In the genomic region with DNA sequence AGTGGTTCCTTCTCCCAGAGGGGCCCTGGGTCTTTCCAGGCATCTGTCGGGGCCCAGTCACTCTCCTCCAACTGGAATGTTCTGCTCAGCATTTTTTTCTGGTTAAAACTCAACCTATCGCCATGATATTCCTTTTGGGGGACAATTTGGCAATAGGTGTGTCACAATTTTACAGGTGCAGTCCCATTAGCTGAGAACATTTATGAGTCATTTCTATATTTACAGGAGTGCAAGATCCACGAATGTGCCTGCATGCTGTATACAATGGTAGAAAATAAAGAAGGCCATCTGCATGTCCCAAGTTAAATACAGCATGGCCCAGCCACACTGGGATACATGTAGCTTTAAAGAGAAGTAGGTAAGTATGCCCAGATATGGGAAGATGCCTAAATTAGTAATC, we compare ENCODE assay signal across 19 cellular contexts. TPM values are rescaled to one million over a fixed set of nuclear protein-coding genes. Genes with fewer than 3 reads are reported as not detected.
DNase-seq lines count a peak whose midpoint lies in the region; ATAC-seq and TF ChIP-seq lines count a peak whose summit lies in the region.
"Had no signal": no experiment of that assay in that cellular context is flagged by ENCODE, and none has a peak within 500 bp of the region (broad histone marks: within the 10 kb centered on the region; RNA-seq: fewer than 3 reads in every experiment).

No MANE protein-coding gene starts in this region.

- peak overlapping the region; percentile 15 for H3K27ac Mint-ChIP-seq in activated CD4-positive, alpha-beta memory T cell treated with anti-CD3 and anti-CD28 coated beads for 36 hours
- H3K27ac Mint-ChIP-seq in activated CD4-positive, alpha-beta memory T cell treated with anti-CD3 and anti-CD28 coated beads, Interleukin-2, amount 10 ng/mL, durations not matched to agents 7 days and 5 days: no peak overlapping the region
- H3K27ac Mint-ChIP-seq: brain, WTC11 had no signal

- no peaks in the 10 kb centered on the region for H3K27me3 Mint-ChIP-seq in activated CD4-positive, alpha-beta memory T cell treated with anti-CD3 and anti-CD28 coated beads for 36 hours
- H3K27me3 Mint-ChIP-seq in activated CD4-positive, alpha-beta memory T cell treated with anti-CD3 and anti-CD28 coated beads, Interleukin-2, amount 10 ng/mL, durations not matched to agents 7 days and 5 days: no peaks in the 10 kb centered on the region
- H3K27me3 Mint-ChIP-seq: B cell, brain had no signal

- DNase-seq in activated CD4-positive, alpha-beta memory T cell treated with anti-CD3 and anti-CD28 coated beads for 36 hours: no peak
- DNase-seq in activated CD4-positive, alpha-beta memory T cell treated with anti-CD3 and anti-CD28 coated beads, Interleukin-2, amount 10 ng/mL, durations not matched to agents 7 days and 5 days: no peak
- DNase-seq in NCI-H510A (lab: John Stamatoyannopoulos, UW) (no peak), NCI-H2196 (lab: John Stamatoyannopoulos, UW; ENCODE audit: unreplicated experiment) (no peak)
- DNase-seq: IMR-90; mesendoderm; NCI-H1105 treated with DMSO at 0.1 percent for 48 hours; NCI-H446 treated with DMSO at 0.1 percent for 48 hours; NK-92 treated with Interleukin-12 subunit alpha and Interleukin-12 subunit beta, amount 100 ng/mL, for 24 hours; ovary had no signal

- CTCF ChIA-PET in activated CD4-positive, alpha-beta memory T cell treated with anti-CD3 and anti-CD28 coated beads for 36 hours (lab: Charles Lee): interaction anchor here (0.9 to 1.1 kb wide), 2 partner anchors 10 to 22 kb away, joined by 3 to 4 read pairs; no protein-coding TSS in a partner anchor
- CTCF ChIA-PET in activated CD4-positive, alpha-beta memory T cell treated with anti-CD3 and anti-CD28 coated beads, Interleukin-2, amount 10 ng/mL, durations not matched to agents 7 days and 5 days (lab: Charles Lee): interaction anchor here (0.8 kb wide), 1 partner anchor 25 kb away, joined by 3 read pairs; no protein-coding TSS in a partner anchor

- no peak for ATAC-seq in HG03045 (IDR thresholded peaks at IDR 0.05; ENCODE audit: unreplicated experiment)
- ATAC-seq: WTC11 had no signal

- H3K36me3 ChIP-seq in KOPT-K1 (ENCODE audit: insufficient read depth, low read length): no peaks in the 10 kb centered on the region
- H3K36me3 ChIP-seq in esophagus (ENCODE audit: control insufficient read depth in 2 of 2, insufficient read depth in 2 of 2, low read length in 1 of 2): no peaks in the 10 kb centered on the region
- no peaks in the 10 kb centered on the region for H3K36me3 ChIP-seq in neutrophil
- H3K36me3 ChIP-seq: ovary, Peyer's patch had no signal

- no peak for TF ChIP-seq CTCF in neutrophil (IDR thresholded peaks at IDR 0.05)

- no peaks in the 10 kb centered on the region for H3K36me3 Mint-ChIP-seq in activated CD4-positive, alpha-beta memory T cell treated with anti-CD3 and anti-CD28 coated beads for 36 hours
- H3K36me3 Mint-ChIP-seq in activated CD4-positive, alpha-beta memory T cell treated with anti-CD3 and anti-CD28 coated beads, Interleukin-2, amount 10 ng/mL, durations not matched to agents 7 days and 5 days (ENCODE audit: low read depth): peaks cover 9% of the 10 kb centered on the region
- H3K36me3 Mint-ChIP-seq: brain had no signal

- no peaks in the 10 kb centered on the region for H3K27me3 ChIP-seq in esophagus (ENCODE audit: control insufficient read depth in 1 of 2, insufficient read depth in 2 of 2, low read length in 2 of 2)
- H3K27me3 ChIP-seq in neutrophil: no peaks in the 10 kb centered on the region
- H3K27me3 ChIP-seq: ovary, Peyer's patch had no signal

- intact Hi-C loops in activated CD4-positive, alpha-beta memory T cell treated with anti-CD3 and anti-CD28 coated beads for 36 hours (cut with micrococcal nuclease): no loop called here

- H3K27ac ChIP-seq in KOPT-K1 (ENCODE audit: low read depth, low read length, poor library complexity, severe bottlenecking) (peak overlapping the region; percentile 100), esophagus (ENCODE audit: low read depth in 2 of 2, low read length in 1 of 2) (peak overlapping the region; percentile 91 to 92), neutrophil (peak overlapping the region; percentile 92)
- H3K27ac ChIP-seq: ovary had no signal

- H3K4me3 Mint-ChIP-seq in activated CD4-positive, alpha-beta memory T cell treated with anti-CD3 and anti-CD28 coated beads for 36 hours: no peak overlapping the region
- no peak overlapping the region for H3K4me3 Mint-ChIP-seq in activated CD4-positive, alpha-beta memory T cell treated with anti-CD3 and anti-CD28 coated beads, Interleukin-2, amount 10 ng/mL, durations not matched to agents 7 days and 5 days
- H3K4me3 Mint-ChIP-seq: B cell; brain; T-helper 1 cell treated with Interleukin-12 subunit alpha and Interleukin-12 subunit beta and Interleukin-4 antibody, amounts not matched to agents 30 μg/mL and 1 μg/mL, for 36 hours; WTC11 had no signal

- POLR2A ChIA-PET in activated CD4-positive, alpha-beta memory T cell treated with anti-CD3 and anti-CD28 coated beads for 36 hours (lab: Charles Lee): no interaction called here
- POLR2A ChIA-PET in activated CD4-positive, alpha-beta memory T cell treated with anti-CD3 and anti-CD28 coated beads, Interleukin-2, amount 10 ng/mL, durations not matched to agents 7 days and 5 days (lab: Charles Lee): interaction anchor here (1.1 to 3.6 kb wide), 3 partner anchors 9 to 50 kb away, joined by 3 to 13 read pairs (median 12); no protein-coding TSS in a partner anchor

- no peak overlapping the region for H3K4me3 ChIP-seq in esophagus (ENCODE audit: low read depth in 1 of 2, low read length in 2 of 2)
- peak overlapping the region; percentile 50 to 55 for H3K4me3 ChIP-seq in neutrophil (ENCODE audit: low read depth in 1 of 2, low read length in 1 of 2)
- H3K4me3 ChIP-seq: ovary, Peyer's patch had no signal

- H3K4me1 Mint-ChIP-seq in activated CD4-positive, alpha-beta memory T cell treated with anti-CD3 and anti-CD28 coated beads for 36 hours (ENCODE audit: low read depth): peaks cover 93% of the 10 kb centered on the region
- peaks cover 95% of the 10 kb centered on the region for H3K4me1 Mint-ChIP-seq in activated CD4-positive, alpha-beta memory T cell treated with anti-CD3 and anti-CD28 coated beads, Interleukin-2, amount 10 ng/mL, durations not matched to agents 7 days and 5 days

- H3K9me3 ChIP-seq in KOPT-K1 (ENCODE audit: insufficient read depth, low read length, poor library complexity, severe bottlenecking): peaks cover 8% of the 10 kb centered on the region
- H3K9me3 ChIP-seq in esophagus (ENCODE audit: control insufficient read depth in 2 of 2, insufficient read depth in 1 of 2, low read depth in 1 of 2, low read length in 1 of 2): no peaks in the 10 kb centered on the region
- H3K9me3 ChIP-seq in neutrophil: no peaks in the 10 kb centered on the region
- H3K9me3 ChIP-seq: ovary, Peyer's patch had no signal

- WGBS in esophagus, 2 donors: 66 to 70% methylated on average over 3 of the region's 3 CpGs

- no peaks in the 10 kb centered on the region for H3K9me3 Mint-ChIP-seq in activated CD4-positive, alpha-beta memory T cell treated with anti-CD3 and anti-CD28 coated beads for 36 hours
- peaks cover 10% of the 10 kb centered on the region for H3K9me3 Mint-ChIP-seq in activated CD4-positive, alpha-beta memory T cell treated with anti-CD3 and anti-CD28 coated beads, Interleukin-2, amount 10 ng/mL, durations not matched to agents 7 days and 5 days

- H3K4me1 ChIP-seq in esophagus (ENCODE audit: control insufficient read depth in 2 of 2, insufficient read depth in 2 of 2, low read length in 1 of 2) (peaks cover 4 to 13% of the 10 kb centered on the region in 2 donors), neutrophil (ENCODE audit: control insufficient read depth in 1 of 2, insufficient read depth in 1 of 2, low read depth in 1 of 2, low read length in 1 of 2) (peaks cover 90 to 98% of the 10 kb centered on the region in 2 experiments)

RNA-seq across cellular contexts. Expression of gene SEMA4D, which starts 28.8 kb away (rescaled TPM):
- total RNA-seq in activated CD4-positive, alpha-beta memory T cell treated with anti-CD3 and anti-CD28 coated beads for 36 hours: 100 to 1,000 TPM; 159 to 161 TPM
- 100 to 1,000 TPM; 339 to 350 TPM for total RNA-seq in activated CD4-positive, alpha-beta memory T cell treated with anti-CD3 and anti-CD28 coated beads, Interleukin-2, amount 10 ng/mL, durations not matched to agents 7 days and 5 days
- 10 to 100 TPM; 17.1 to 33.4 TPM for polyA plus RNA-seq in esophagus

Comparison
In these comparisons a context has a peak if more than half of its experiments do, and no peak if none do; other contexts are left out.
1. H3K4me3 ChIP-seq: peak in neutrophil (2 of 2); none in esophagus (0 of 2).
2. Peak in every context shown above with its lines, with median percentiles within 50 percentile points of each other: H3K27ac ChIP-seq.